19 cellular contexts compared by ENCODE assay signal in genomic region chr9:3189113-3189861, GRCh38.
DNase-seq lines count a peak whose midpoint lies in the region; ATAC-seq and TF ChIP-seq lines count a peak whose summit lies in the region.
"Had no signal": no experiment of that assay in that cellular context is flagged by ENCODE, and none has a peak within 500 bp of the region (broad histone marks: within the 10 kb centered on the region; RNA-seq: fewer than 3 reads in every experiment).

No MANE protein-coding gene starts in this region.

- peaks cover 15% of the 10 kb centered on the region for H3K27me3 Mint-ChIP-seq in nephron progenitor cell (ENCODE audit: low read depth, poor library complexity)

- H3K36me3 Mint-ChIP-seq in nephron progenitor cell (ENCODE audit: low read depth): no peaks in the 10 kb centered on the region
- H3K36me3 Mint-ChIP-seq: CD4-positive, CD25-positive, alpha-beta regulatory T cell; CD8-positive, alpha-beta memory T cell had no signal

- peak; percentile 32 for ATAC-seq in left lobe of liver
- ATAC-seq: GM12878 had no signal

- H3K9me3 Mint-ChIP-seq in nephron progenitor cell: no peaks in the 10 kb centered on the region
- H3K9me3 Mint-ChIP-seq: CD8-positive, alpha-beta memory T cell had no signal

- no peak for TF ChIP-seq CTCF in nephron progenitor cell (IDR thresholded peaks at IDR 0.05)

- H3K27ac Mint-ChIP-seq in nephron progenitor cell: no peak overlapping the region
- H3K27ac Mint-ChIP-seq: CD4-positive, CD25-positive, alpha-beta regulatory T cell; CD8-positive, alpha-beta memory T cell had no signal

- no peak overlapping the region for H3K4me3 Mint-ChIP-seq in nephron progenitor cell
- H3K4me3 Mint-ChIP-seq: CD4-positive, CD25-positive, alpha-beta regulatory T cell; CD8-positive, alpha-beta memory T cell had no signal

- peak; percentile 22 for DNase-seq in SKM-1 treated with dmso at 0.1 percent for 144 hours (lab: John Stamatoyannopoulos, UW; ENCODE audit: unreplicated experiment)
- no peak for DNase-seq in SKM-1 (lab: John Stamatoyannopoulos, UW; ENCODE audit: unreplicated experiment)
- peak; percentile 63 for DNase-seq in NCI-H187 treated with DMSO at 0.1 percent for 48 hours (lab: John Stamatoyannopoulos, UW)
- no peak for DNase-seq in left lobe of liver (ENCODE audit: low spot score)
- no peak for DNase-seq in nephron progenitor cell
- DNase-seq in HuH-7.5 (ENCODE audit: low spot score): no peak
- DNase-seq: ACHN; BE2C; C1 segment of cervical spinal cord; CD4-positive, CD25-positive, alpha-beta regulatory T cell; CD8-positive, alpha-beta memory T cell; COR-L47; DMS 273 treated with DMSO at 0.1 percent for 48 hours; DMS53; DND-41; EL; HCEC 1CT; IMR-90 had no signal

- peaks cover 6% of the 10 kb centered on the region for H3K4me1 Mint-ChIP-seq in nephron progenitor cell
- H3K4me1 Mint-ChIP-seq: CD4-positive, CD25-positive, alpha-beta regulatory T cell; CD8-positive, alpha-beta memory T cell had no signal

Comparison
In these comparisons a context has a peak if more than half of its experiments do, and no peak if none do; other contexts are left out.
1. DNase-seq: peak in SKM-1 treated with dmso at 0.1 percent for 144 hours (single experiment) and NCI-H187 treated with DMSO at 0.1 percent for 48 hours (single experiment); none in SKM-1 (single experiment), left lobe of liver (single experiment), nephron progenitor cell (single experiment) and HuH-7.5 (single experiment).